ENCODE assay signal across 6 cellular contexts in genomic region chrX:122907375-122907774, GRCh38.
"Had no signal": no experiment of that assay in that cellular context is flagged by ENCODE, and none has a peak within 500 bp of the region (broad histone marks: within the 10 kb centered on the region; RNA-seq: fewer than 3 reads in every experiment).

No MANE protein-coding gene starts in this region.

- H3K4me3 ChIP-seq: K562 had no signal

- H3K27ac ChIP-seq: HL-60 had no signal

- ATAC-seq: HepG2, K562 had no signal

- DNase-seq: IMR-90, KBM-7, KG1 had no signal
